ENCODE assay signal across 1 cellular context in the genomic region with DNA sequence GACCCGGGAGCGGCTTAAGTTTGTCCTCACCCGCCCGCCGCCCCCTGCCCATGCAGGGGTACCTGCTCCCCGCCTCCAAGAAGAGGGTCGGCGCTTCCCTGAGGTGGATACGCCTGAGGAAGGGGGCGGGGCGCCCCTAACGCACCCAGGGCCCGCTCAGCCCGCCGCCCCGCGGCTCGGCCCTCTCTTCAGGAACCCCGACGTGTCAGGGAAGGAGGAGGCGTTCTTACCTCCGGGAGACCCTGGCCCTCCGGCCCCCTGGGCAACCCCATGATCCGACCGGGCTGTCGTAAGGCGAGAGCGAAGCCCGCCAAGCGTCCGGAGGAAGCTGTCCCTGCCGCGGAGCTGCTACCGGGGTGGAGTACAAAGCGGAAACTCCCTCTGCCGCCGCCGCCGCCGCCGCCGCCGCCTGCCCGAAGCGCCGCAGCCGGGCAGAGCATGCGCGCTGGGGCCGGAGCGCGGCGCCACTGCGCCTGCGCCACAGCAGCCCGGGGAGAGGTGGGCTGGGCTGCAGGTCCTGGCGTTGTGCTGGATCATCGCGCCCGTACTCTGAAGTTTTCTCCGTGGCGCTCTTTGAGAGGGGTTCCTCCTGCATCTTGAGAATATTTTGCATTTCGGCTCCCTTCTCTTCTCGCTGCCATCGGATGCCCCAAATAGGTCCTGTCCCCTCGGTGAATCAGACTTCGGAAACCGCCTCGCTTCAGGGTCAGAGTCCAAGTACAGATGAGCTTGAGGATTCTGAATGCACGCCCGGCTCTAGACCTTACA.
TF ChIP-seq lines count a peak whose summit lies in the region.

A gene with protein sequence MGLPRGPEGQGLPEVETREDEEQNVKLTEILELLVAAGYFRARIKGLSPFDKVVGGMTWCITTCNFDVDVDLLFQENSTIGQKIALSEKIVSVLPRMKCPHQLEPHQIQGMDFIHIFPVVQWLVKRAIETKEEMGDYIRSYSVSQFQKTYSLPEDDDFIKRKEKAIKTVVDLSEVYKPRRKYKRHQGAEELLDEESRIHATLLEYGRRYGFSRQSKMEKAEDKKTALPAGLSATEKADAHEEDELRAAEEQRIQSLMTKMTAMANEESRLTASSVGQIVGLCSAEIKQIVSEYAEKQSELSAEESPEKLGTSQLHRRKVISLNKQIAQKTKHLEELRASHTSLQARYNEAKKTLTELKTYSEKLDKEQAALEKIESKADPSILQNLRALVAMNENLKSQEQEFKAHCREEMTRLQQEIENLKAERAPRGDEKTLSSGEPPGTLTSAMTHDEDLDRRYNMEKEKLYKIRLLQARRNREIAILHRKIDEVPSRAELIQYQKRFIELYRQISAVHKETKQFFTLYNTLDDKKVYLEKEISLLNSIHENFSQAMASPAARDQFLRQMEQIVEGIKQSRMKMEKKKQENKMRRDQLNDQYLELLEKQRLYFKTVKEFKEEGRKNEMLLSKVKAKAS (minus strand): TSS at position 347 of the 768 bp plus-strand sequence. CDS start 75 bp downstream, at position 272.

TF ChIP-seq in HepG2, 621 proteins besides CTCF, POLR2A, EP300 and RAD21 (continued from another document and continues in another):
- TF ChIP-seq, protein P1, sequence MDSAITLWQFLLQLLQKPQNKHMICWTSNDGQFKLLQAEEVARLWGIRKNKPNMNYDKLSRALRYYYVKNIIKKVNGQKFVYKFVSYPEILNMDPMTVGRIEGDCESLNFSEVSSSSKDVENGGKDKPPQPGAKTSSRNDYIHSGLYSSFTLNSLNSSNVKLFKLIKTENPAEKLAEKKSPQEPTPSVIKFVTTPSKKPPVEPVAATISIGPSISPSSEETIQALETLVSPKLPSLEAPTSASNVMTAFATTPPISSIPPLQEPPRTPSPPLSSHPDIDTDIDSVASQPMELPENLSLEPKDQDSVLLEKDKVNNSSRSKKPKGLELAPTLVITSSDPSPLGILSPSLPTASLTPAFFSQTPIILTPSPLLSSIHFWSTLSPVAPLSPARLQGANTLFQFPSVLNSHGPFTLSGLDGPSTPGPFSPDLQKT (CRISPR knock-in tag; IDR thresholded peaks at IDR 0.05; ENCODE audit: borderline replicate concordance) = peak; percentile 69; the same call in 1 of the 2 replicates
- no peak for TF ChIP-seq ZNF570 (CRISPR knock-in tag; IDR thresholded peaks at IDR 0.05; ENCODE audit: borderline replicate concordance)
- no peak for TF ChIP-seq POLR2AphosphoS2 (IDR thresholded peaks at IDR 0.05; ENCODE audit: low read depth, low read length)
- no peak for TF ChIP-seq ZNF292 (CRISPR knock-in tag; IDR thresholded peaks at IDR 0.05; ENCODE audit: borderline replicate concordance, low read depth)
- TF ChIP-seq, protein P2, sequence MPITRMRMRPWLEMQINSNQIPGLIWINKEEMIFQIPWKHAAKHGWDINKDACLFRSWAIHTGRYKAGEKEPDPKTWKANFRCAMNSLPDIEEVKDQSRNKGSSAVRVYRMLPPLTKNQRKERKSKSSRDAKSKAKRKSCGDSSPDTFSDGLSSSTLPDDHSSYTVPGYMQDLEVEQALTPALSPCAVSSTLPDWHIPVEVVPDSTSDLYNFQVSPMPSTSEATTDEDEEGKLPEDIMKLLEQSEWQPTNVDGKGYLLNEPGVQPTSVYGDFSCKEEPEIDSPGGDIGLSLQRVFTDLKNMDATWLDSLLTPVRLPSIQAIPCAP (CRISPR knock-in tag; IDR thresholded peaks at IDR 0.05; ENCODE audit: low read depth) = 0 out of 2 replicates have a peak, but pooled peaks have one; percentile 64
- TF ChIP-seq SMARCC2 (IDR thresholded peaks at IDR 0.05) = no peak
- no peak for TF ChIP-seq ZNF674 (CRISPR knock-in tag; IDR thresholded peaks at IDR 0.05; ENCODE audit: low read depth)
- peak; percentile 63; the same call in 1 of the 2 replicates for TF ChIP-seq SALL2 (CRISPR knock-in tag; IDR thresholded peaks at IDR 0.05)
- TF ChIP-seq, protein P3, sequence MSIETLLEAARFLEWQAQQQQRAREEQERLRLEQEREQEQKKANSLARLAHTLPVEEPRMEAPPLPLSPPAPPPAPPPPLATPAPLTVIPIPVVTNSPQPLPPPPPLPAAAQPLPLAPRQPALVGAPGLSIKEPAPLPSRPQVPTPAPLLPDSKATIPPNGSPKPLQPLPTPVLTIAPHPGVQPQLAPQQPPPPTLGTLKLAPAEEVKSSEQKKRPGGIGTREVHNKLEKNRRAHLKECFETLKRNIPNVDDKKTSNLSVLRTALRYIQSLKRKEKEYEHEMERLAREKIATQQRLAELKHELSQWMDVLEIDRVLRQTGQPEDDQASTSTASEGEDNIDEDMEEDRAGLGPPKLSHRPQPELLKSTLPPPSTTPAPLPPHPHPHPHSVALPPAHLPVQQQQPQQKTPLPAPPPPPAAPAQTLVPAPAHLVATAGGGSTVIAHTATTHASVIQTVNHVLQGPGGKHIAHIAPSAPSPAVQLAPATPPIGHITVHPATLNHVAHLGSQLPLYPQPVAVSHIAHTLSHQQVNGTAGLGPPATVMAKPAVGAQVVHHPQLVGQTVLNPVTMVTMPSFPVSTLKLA (IDR thresholded peaks at IDR 0.05) = no peak
- peak; percentile 20; the same call in 1 of the 2 replicates for TF ChIP-seq ZNF317 (CRISPR knock-in tag; IDR thresholded peaks at IDR 0.05)
- TF ChIP-seq, protein P4, sequence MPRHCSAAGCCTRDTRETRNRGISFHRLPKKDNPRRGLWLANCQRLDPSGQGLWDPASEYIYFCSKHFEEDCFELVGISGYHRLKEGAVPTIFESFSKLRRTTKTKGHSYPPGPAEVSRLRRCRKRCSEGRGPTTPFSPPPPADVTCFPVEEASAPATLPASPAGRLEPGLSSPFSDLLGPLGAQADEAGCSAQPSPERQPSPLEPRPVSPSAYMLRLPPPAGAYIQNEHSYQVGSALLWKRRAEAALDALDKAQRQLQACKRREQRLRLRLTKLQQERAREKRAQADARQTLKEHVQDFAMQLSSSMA (CRISPR knock-in tag; IDR thresholded peaks at IDR 0.05) = 0 out of 2 replicates have a peak, but pooled peaks have one; percentile 33
- no peak for TF ChIP-seq CENPX (CRISPR knock-in tag; IDR thresholded peaks at IDR 0.05)
- TF ChIP-seq ZNF350 (CRISPR knock-in tag; IDR thresholded peaks at IDR 0.05; ENCODE audit: borderline replicate concordance, low read depth) = 0 out of 2 replicates have a peak, but pooled peaks have one; percentile 24
- TF ChIP-seq GZF1 (CRISPR knock-in tag; IDR thresholded peaks at IDR 0.05) = no peak; the same call in 1 of the 2 replicates
- no peak for TF ChIP-seq TRIM24 (CRISPR knock-in tag; IDR thresholded peaks at IDR 0.05)
- TF ChIP-seq, protein P5, sequence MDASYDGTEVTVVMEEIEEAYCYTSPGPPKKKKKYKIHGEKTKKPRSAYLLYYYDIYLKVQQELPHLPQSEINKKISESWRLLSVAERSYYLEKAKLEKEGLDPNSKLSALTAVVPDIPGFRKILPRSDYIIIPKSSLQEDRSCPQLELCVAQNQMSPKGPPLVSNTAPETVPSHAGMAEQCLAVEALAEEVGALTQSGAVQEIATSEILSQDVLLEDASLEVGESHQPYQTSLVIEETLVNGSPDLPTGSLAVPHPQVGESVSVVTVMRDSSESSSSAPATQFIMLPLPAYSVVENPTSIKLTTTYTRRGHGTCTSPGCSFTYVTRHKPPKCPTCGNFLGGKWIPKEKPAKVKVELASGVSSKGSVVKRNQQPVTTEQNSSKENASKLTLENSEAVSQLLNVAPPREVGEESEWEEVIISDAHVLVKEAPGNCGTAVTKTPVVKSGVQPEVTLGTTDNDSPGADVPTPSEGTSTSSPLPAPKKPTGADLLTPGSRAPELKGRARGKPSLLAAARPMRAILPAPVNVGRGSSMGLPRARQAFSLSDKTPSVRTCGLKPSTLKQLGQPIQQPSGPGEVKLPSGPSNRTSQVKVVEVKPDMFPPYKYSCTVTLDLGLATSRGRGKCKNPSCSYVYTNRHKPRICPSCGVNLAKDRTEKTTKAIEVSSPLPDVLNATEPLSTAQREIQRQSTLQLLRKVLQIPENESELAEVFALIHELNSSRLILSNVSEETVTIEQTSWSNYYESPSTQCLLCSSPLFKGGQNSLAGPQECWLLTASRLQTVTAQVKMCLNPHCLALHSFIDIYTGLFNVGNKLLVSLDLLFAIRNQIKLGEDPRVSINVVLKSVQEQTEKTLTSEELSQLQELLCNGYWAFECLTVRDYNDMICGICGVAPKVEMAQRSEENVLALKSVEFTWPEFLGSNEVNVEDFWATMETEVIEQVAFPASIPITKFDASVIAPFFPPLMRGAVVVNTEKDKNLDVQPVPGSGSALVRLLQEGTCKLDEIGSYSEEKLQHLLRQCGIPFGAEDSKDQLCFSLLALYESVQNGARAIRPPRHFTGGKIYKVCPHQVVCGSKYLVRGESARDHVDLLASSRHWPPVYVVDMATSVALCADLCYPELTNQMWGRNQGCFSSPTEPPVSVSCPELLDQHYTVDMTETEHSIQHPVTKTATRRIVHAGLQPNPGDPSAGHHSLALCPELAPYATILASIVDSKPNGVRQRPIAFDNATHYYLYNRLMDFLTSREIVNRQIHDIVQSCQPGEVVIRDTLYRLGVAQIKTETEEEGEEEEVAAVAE (CRISPR knock-in tag; IDR thresholded peaks at IDR 0.05; ENCODE audit: borderline replicate concordance) = 0 out of 2 replicates have a peak, but pooled peaks have one; percentile 9
- TF ChIP-seq RBM22 (optimal IDR thresholded peaks at IDR 0.05; ENCODE audit: low read length) = no peak
- no peak for TF ChIP-seq RFX3 (CRISPR knock-in tag; IDR thresholded peaks at IDR 0.05)
- no peak; the same call in none of the 2 replicates for TF ChIP-seq ZNF274 (CRISPR knock-in tag; IDR thresholded peaks at IDR 0.05)
- peak; percentile 56 for TF ChIP-seq ASH2L (IDR thresholded peaks at IDR 0.05; ENCODE audit: insufficient read length, low read depth, low read length)
- peak; percentile 89; the same call in 1 of the 2 replicates for TF ChIP-seq ZNF510 (CRISPR knock-in tag; IDR thresholded peaks at IDR 0.05; ENCODE audit: low read depth)
- TF ChIP-seq SMAD9 (CRISPR knock-in tag; IDR thresholded peaks at IDR 0.05) = no peak
- TF ChIP-seq ZNF878 (CRISPR knock-in tag; IDR thresholded peaks at IDR 0.05) = no peak
- TF ChIP-seq HOXD1 (CRISPR knock-in tag; IDR thresholded peaks at IDR 0.05) = 0 out of 2 replicates have a peak, but pooled peaks have one; percentile 35
- TF ChIP-seq, protein P6, sequence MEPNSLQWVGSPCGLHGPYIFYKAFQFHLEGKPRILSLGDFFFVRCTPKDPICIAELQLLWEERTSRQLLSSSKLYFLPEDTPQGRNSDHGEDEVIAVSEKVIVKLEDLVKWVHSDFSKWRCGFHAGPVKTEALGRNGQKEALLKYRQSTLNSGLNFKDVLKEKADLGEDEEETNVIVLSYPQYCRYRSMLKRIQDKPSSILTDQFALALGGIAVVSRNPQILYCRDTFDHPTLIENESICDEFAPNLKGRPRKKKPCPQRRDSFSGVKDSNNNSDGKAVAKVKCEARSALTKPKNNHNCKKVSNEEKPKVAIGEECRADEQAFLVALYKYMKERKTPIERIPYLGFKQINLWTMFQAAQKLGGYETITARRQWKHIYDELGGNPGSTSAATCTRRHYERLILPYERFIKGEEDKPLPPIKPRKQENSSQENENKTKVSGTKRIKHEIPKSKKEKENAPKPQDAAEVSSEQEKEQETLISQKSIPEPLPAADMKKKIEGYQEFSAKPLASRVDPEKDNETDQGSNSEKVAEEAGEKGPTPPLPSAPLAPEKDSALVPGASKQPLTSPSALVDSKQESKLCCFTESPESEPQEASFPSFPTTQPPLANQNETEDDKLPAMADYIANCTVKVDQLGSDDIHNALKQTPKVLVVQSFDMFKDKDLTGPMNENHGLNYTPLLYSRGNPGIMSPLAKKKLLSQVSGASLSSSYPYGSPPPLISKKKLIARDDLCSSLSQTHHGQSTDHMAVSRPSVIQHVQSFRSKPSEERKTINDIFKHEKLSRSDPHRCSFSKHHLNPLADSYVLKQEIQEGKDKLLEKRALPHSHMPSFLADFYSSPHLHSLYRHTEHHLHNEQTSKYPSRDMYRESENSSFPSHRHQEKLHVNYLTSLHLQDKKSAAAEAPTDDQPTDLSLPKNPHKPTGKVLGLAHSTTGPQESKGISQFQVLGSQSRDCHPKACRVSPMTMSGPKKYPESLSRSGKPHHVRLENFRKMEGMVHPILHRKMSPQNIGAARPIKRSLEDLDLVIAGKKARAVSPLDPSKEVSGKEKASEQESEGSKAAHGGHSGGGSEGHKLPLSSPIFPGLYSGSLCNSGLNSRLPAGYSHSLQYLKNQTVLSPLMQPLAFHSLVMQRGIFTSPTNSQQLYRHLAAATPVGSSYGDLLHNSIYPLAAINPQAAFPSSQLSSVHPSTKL (CRISPR knock-in tag; IDR thresholded peaks at IDR 0.05) = peak; percentile 22; the same call in 1 of the 2 replicates
- TF ChIP-seq, protein P7, sequence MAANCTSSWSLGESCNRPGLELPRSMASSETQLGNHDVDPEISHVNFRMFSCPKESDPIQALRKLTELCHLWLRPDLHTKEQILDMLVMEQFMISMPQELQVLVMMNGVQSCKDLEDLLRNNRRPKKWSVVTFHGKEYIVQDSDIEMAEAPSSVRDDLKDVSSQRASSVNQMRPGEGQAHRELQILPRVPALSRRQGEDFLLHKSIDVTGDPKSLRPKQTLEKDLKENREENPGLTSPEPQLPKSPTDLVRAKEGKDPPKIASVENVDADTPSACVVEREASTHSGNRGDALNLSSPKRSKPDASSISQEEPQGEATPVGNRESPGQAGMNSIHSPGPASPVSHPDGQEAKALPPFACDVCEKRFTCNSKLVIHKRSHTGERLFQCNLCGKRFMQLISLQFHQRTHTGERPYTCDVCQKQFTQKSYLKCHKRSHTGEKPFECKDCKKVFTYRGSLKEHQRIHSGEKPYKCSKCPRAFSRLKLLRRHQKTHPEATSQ (CRISPR knock-in tag; IDR thresholded peaks at IDR 0.05; ENCODE audit: borderline replicate concordance) = no peak
- TF ChIP-seq ZNF589 (CRISPR knock-in tag; conservative IDR thresholded peaks at IDR 0.05) = no peak
- no peak for TF ChIP-seq SNRNP70 (IDR thresholded peaks at IDR 0.05; ENCODE audit: low read depth, low read length)
- peak; percentile 98; the same call in 1 of the 2 replicates for TF ChIP-seq ZNF343 (CRISPR knock-in tag; IDR thresholded peaks at IDR 0.05)
- no peak for TF ChIP-seq HCFC1 (IDR thresholded peaks at IDR 0.05; ENCODE audit: low read depth, low read length)
- no peak for TF ChIP-seq ZNF138 (CRISPR knock-in tag; IDR thresholded peaks at IDR 0.05; ENCODE audit: low read depth)
- no peak for TF ChIP-seq CHCHD3 (CRISPR knock-in tag; IDR thresholded peaks at IDR 0.05)
- no peak for TF ChIP-seq CREM (IDR thresholded peaks at IDR 0.05)
- TF ChIP-seq CREM (CRISPR knock-in tag; IDR thresholded peaks at IDR 0.05) = no peak
- no peak for TF ChIP-seq SMYD3 (CRISPR knock-in tag; IDR thresholded peaks at IDR 0.05)
- TF ChIP-seq, protein P8, sequence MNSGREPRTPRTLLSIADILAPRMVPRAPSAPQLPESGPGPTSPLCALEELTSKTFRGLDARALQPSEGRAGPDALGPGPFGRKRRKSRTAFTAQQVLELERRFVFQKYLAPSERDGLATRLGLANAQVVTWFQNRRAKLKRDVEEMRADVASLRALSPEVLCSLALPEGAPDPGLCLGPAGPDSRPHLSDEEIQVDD (CRISPR knock-in tag; IDR thresholded peaks at IDR 0.05; ENCODE audit: borderline replicate concordance) = no peak
